In genomic region chr7:133547981-133548380, GRCh38 we compare ENCODE assay signal across 27 cellular contexts.
DNase-seq lines count a peak whose midpoint lies in the region; ATAC-seq, FAIRE-seq and TF ChIP-seq lines count a peak whose summit lies in the region.
"Had no signal": no experiment of that assay in that cellular context is flagged by ENCODE, and none has a peak within 500 bp of the region (broad histone marks: within the 10 kb centered on the region; RNA-seq: fewer than 3 reads in every experiment).

No MANE protein-coding gene starts in this region.

- H3K27ac ChIP-seq in keratinocyte (ENCODE audit: control insufficient read depth, insufficient read depth, low read length) = no peak overlapping the region
- H3K27ac ChIP-seq: BLaER1 had no signal

- no peaks in the 10 kb centered on the region for H3K79me2 ChIP-seq in keratinocyte (ENCODE audit: control insufficient read depth, insufficient read depth, low read length)

- TF ChIP-seq CTCF in AG10803 (conservative IDR thresholded peaks at IDR 0.05; ENCODE audit: low read length) (no peak), keratinocyte (optimal IDR thresholded peaks at IDR 0.05 in 1 of 3, IDR thresholded peaks at IDR 0.05 in 1 of 3, conservative IDR thresholded peaks at IDR 0.05 in 1 of 3; ENCODE audit: extremely low read depth in 1 of 3, insufficient read depth in 2 of 3, low read length in 3 of 3) (no peak)

- peak; percentile 55 for FAIRE-seq in H54 (lab: Jason Lieb, UNC)
- peak; percentile 46 for FAIRE-seq in keratinocyte (lab: Jason Lieb, UNC)
- FAIRE-seq in GM12892 (lab: Jason Lieb, UNC) = no peak
- FAIRE-seq: A204.1, GM12878, GM18507, GM19239 had no signal

- no peaks in the 10 kb centered on the region for H4K20me1 ChIP-seq in keratinocyte (ENCODE audit: control insufficient read depth, extremely low read depth, insufficient read depth, low read length)

- in situ Hi-C loops in SK-MEL-5 (cut with HindIII; ENCODE audit: low pct_unique_long_range_greater_than_20kb, low sequenced_read_pairs) = no loop called here

- H3K9me3 ChIP-seq in keratinocyte (ENCODE audit: control insufficient read depth, low read depth, low read length) = no peaks in the 10 kb centered on the region
- H3K9me3 ChIP-seq: BE2C, BLaER1 had no signal

- H3K9me1 ChIP-seq in keratinocyte (ENCODE audit: control insufficient read depth, extremely low read depth, insufficient read depth, low read length) = no peaks in the 10 kb centered on the region

- dilution Hi-C loops in keratinocyte (cut with MboI; ENCODE audit: extremely low pct_ligation_motif_present, low sequenced_read_pairs) = no loop called here

- peaks cover 13% of the 10 kb centered on the region for H3K4me1 ChIP-seq in keratinocyte (ENCODE audit: control insufficient read depth, extremely low read depth, insufficient read depth, low read length)
- H3K4me1 ChIP-seq: BLaER1 had no signal

- TF ChIP-seq POLR2A in H54 (IDR thresholded peaks at IDR 0.05; ENCODE audit: low read depth, low read length) (no peak), GM12892 (IDR thresholded peaks at IDR 0.05; ENCODE audit: low read depth, low read length) (no peak)

- ATAC-seq in GM18867 (IDR thresholded peaks at IDR 0.05; ENCODE audit: unreplicated experiment) = no peak
- ATAC-seq: GM12878 had no signal

- H2AFZ ChIP-seq in keratinocyte (ENCODE audit: control insufficient read depth, low read length) = no peak overlapping the region

- H3K27me3 ChIP-seq in keratinocyte (ENCODE audit: control insufficient read depth, extremely low read depth, insufficient read depth, low read length) = no peaks in the 10 kb centered on the region
- H3K27me3 ChIP-seq: BE2C, BLaER1 had no signal

- no peak overlapping the region for H3K4me3 ChIP-seq in AG10803 (ENCODE audit: low read length)
- H3K4me3 ChIP-seq in keratinocyte (ENCODE audit: control insufficient read depth in 2 of 3, extremely low read depth in 1 of 3, insufficient read depth in 2 of 3, low read depth in 1 of 3, low read length in 3 of 3) = no peak overlapping the region
- H3K4me3 ChIP-seq: BLaER1, GM12878 had no signal

- DNase-seq in AG10803 (ENCODE audit: low read depth) (peak; percentile 11), H54 (ENCODE audit: insufficient read length, low spot score) (no peak), SK-MEL-5 (ENCODE audit: low read depth, low spot score) (peak; percentile 55), keratinocyte (ENCODE audit: low read depth, low spot score) (no peak), NCI-H226 (no peak), GM12892 (ENCODE audit: insufficient read length) (no peak), NCI-H1436 treated with DMSO at 0.1 percent for 48 hours (lab: John Stamatoyannopoulos, UW) (no peak)
- DNase-seq: 8988T; BE2C; C1 segment of cervical spinal cord; CD4-positive, alpha-beta memory T cell; CD4-positive, CD25-positive, alpha-beta regulatory T cell; CD8-positive, alpha-beta memory T cell; COR-L47; DMS 273 treated with DMSO at 0.1 percent for 48 hours; DMS153; DMS53; DMS79; DND-41; EL; GDM1 had no signal

- H3K4me2 ChIP-seq in keratinocyte (ENCODE audit: control insufficient read depth, extremely low read depth, insufficient read depth, low read depth, low read length) = no peak overlapping the region
- H3K4me2 ChIP-seq: BLaER1 had no signal

- H3K9ac ChIP-seq in keratinocyte (ENCODE audit: control insufficient read depth, extremely low read depth, insufficient read depth, low read length) = no peak overlapping the region
- H3K9ac ChIP-seq: BLaER1 had no signal

- H3K36me3 ChIP-seq in keratinocyte (ENCODE audit: control insufficient read depth in 2 of 2, extremely low read depth in 1 of 2, insufficient read depth in 2 of 2, low read length in 2 of 2) = no peaks in the 10 kb centered on the region
- H3K36me3 ChIP-seq: BE2C, BLaER1 had no signal

Comparison
In these comparisons a context has a peak if more than half of its experiments do, and no peak if none do; other contexts are left out.
1. DNase-seq: peak in AG10803 (single experiment) and SK-MEL-5 (single experiment); none in H54 (single experiment), keratinocyte (single experiment), NCI-H226 (single experiment), GM12892 (single experiment) and NCI-H1436 treated with DMSO at 0.1 percent for 48 hours (single experiment).